Comparison of ENCODE assay signal across 25 cellular contexts in genomic region chrX:137654481-137654880, GRCh38.
"Had no signal": no experiment of that assay in that cellular context is flagged by ENCODE, and none has a peak within 500 bp of the region (broad histone marks: within the 10 kb centered on the region; RNA-seq: fewer than 3 reads in every experiment).

No MANE protein-coding gene starts in this region.

- DNase-seq: dorsolateral prefrontal cortex; effector CD4-positive, alpha-beta T cell; foreskin fibroblast; gastrocnemius medialis; heart left ventricle; kidney; mesenchymal stem cell; mucosa of descending colon; naive B cell; psoas muscle; right cardiac atrium; spleen; stimulated activated CD4-positive, alpha-beta T cell treated with anti-CD3 and anti-CD28 coated beads, Interleukin-4, amount 100 ng/mL, for 4 hours; upper lobe of left lung had no signal

- H3K36me3 Mint-ChIP-seq: mesothelial cell of epicardium; naive B cell; natural killer cell treated with Interleukin-12 subunit alpha and Interleukin-12 subunit beta and Interleukin-15 and Interleukin-18, amount 100 ng/mL, for 72 hours; stimulated activated memory B cell treated with anti-CD40 and anti-IgM and Interleukin-4, amounts not matched to agents 10 μg/mL and 1 μg/mL and 100 μg/mL, for 72 hours had no signal

- ATAC-seq: gastrocnemius medialis; heart left ventricle; left lobe of liver; mucosa of descending colon; natural killer cell treated with Interleukin-12 subunit alpha and Interleukin-12 subunit beta and Interleukin-15 and Interleukin-18, amount 100 ng/mL, for 72 hours; psoas muscle; right cardiac atrium; stimulated activated memory B cell treated with anti-CD40 and anti-IgM and Interleukin-4, amounts not matched to agents 10 μg/mL and 1 μg/mL and 100 μg/mL, for 72 hours had no signal

- H3K27ac Mint-ChIP-seq: mesothelial cell of epicardium; naive B cell; natural killer cell treated with Interleukin-12 subunit alpha and Interleukin-12 subunit beta and Interleukin-15 and Interleukin-18, amount 100 ng/mL, for 72 hours; stimulated activated memory B cell treated with anti-CD40 and anti-IgM and Interleukin-4, amounts not matched to agents 10 μg/mL and 1 μg/mL and 100 μg/mL, for 72 hours; stimulated activated naive CD8-positive, alpha-beta T cell treated with anti-CD3 and anti-CD28 coated beads, Interleukin-15, Interleukin-2, amounts not matched to agents 100 ng/mL and 50 ng/mL, for 24 hours had no signal

- H3K27ac ChIP-seq: dorsolateral prefrontal cortex, gastrocnemius medialis, heart left ventricle, hepatocyte, parathyroid adenoma, psoas muscle, skin epidermis, spleen, thoracic aorta, tibial nerve, upper lobe of left lung had no signal

- H3K4me1 Mint-ChIP-seq: mesothelial cell of epicardium; naive B cell; stimulated activated memory B cell treated with anti-CD40 and anti-IgM and Interleukin-4, amounts not matched to agents 10 μg/mL and 1 μg/mL and 100 μg/mL, for 72 hours had no signal

- H3K4me3 Mint-ChIP-seq: mesothelial cell of epicardium; naive B cell; natural killer cell treated with Interleukin-12 subunit alpha and Interleukin-12 subunit beta and Interleukin-15 and Interleukin-18, amount 100 ng/mL, for 72 hours; neural crest cell; stimulated activated memory B cell treated with anti-CD40 and anti-IgM and Interleukin-4, amounts not matched to agents 10 μg/mL and 1 μg/mL and 100 μg/mL, for 72 hours; stimulated activated naive CD8-positive, alpha-beta T cell treated with anti-CD3 and anti-CD28 coated beads, Interleukin-15, Interleukin-2, amounts not matched to agents 100 ng/mL and 50 ng/mL, for 24 hours had no signal

- H3K27me3 Mint-ChIP-seq: naive B cell; stimulated activated memory B cell treated with anti-CD40 and anti-IgM and Interleukin-4, amounts not matched to agents 10 μg/mL and 1 μg/mL and 100 μg/mL, for 72 hours had no signal

- H3K9me3 Mint-ChIP-seq: natural killer cell treated with Interleukin-12 subunit alpha and Interleukin-12 subunit beta and Interleukin-15 and Interleukin-18, amount 100 ng/mL, for 72 hours; stimulated activated naive CD8-positive, alpha-beta T cell treated with anti-CD3 and anti-CD28 coated beads, Interleukin-15, Interleukin-2, amounts not matched to agents 100 ng/mL and 50 ng/mL, for 24 hours had no signal
